ENCODE assay signal across 17 cellular contexts in genomic region chr2:136112949-136113766, GRCh38. TPM values are rescaled to one million over a fixed set of nuclear protein-coding genes. Genes with fewer than 3 reads are reported as not detected.
A peak's percentile ranks its signal among the peaks of the same experiment; 100 is the strongest.
DNase-seq lines count a peak whose midpoint lies in the region; TF ChIP-seq lines count a peak whose summit lies in the region.
"Had no signal": no experiment of that assay in that cellular context is flagged by ENCODE, and none has a peak within 500 bp of the region (broad histone marks: within the 10 kb centered on the region; RNA-seq: fewer than 3 reads in every experiment).

No MANE protein-coding gene starts in this region.

- H3K27me3 ChIP-seq in thymus (ENCODE audit: control insufficient read depth, insufficient read depth) (no peaks in the 10 kb centered on the region), Caco-2 (replicated peaks; ENCODE audit: control insufficient read depth, insufficient read depth, low read length) (peaks cover 5% of the 10 kb centered on the region)

- H4K20me1 ChIP-seq in OCI-LY7 (ENCODE audit: insufficient read depth, low read length), result peaks cover 38% of the 10 kb centered on the region

- WGBS in thymus, result 88% methylated on average over 5 of the region's 5 CpGs

- H3K36me3 ChIP-seq in OCI-LY7 (ENCODE audit: insufficient read depth, low read length) (peaks cover 54% of the 10 kb centered on the region), thymus (ENCODE audit: control insufficient read depth, insufficient read depth) (peaks cover 30% of the 10 kb centered on the region), Caco-2 (ENCODE audit: control insufficient read depth, insufficient read depth, low read length) (no peaks in the 10 kb centered on the region)
- H3K36me3 ChIP-seq: SJSA1 had no signal

- peak overlapping the region; percentile 95 for H3K4me2 ChIP-seq in OCI-LY7 (ENCODE audit: low read length)

- BruUV-seq in OCI-LY7 (replicated peaks; lab: Mats Ljungman, UMichigan) (no TSS peak), Caco-2 (replicated peaks; lab: Mats Ljungman, UMichigan) (no TSS peak)

- H3K4me1 Mint-ChIP-seq in activated naive CD4-positive, alpha-beta T cell treated with anti-CD3 and anti-CD28 coated beads, Interleukin-2, amount 50 U/mL, for 24 hours, result peaks cover 47% of the 10 kb centered on the region
- H3K4me1 Mint-ChIP-seq in brain, result peaks cover 70% of the 10 kb centered on the region
- no peaks in the 10 kb centered on the region for H3K4me1 Mint-ChIP-seq in Caco-2 (ENCODE audit: low read depth, unreplicated experiment)

- H3K27ac ChIP-seq in OCI-LY7 (ENCODE audit: low read depth, low read length, poor library complexity, severe bottlenecking) (peak overlapping the region; percentile 92), thymus (ENCODE audit: low read depth) (no peak overlapping the region)
- H3K27ac ChIP-seq: parathyroid adenoma, SJSA1 had no signal

- TF ChIP-seq CTCF in OCI-LY7 (conservative IDR thresholded peaks at IDR 0.05; ENCODE audit: low read length), result no peak
- TF ChIP-seq CTCF in brain (conservative IDR thresholded peaks at IDR 0.05), result no peak
- no peak for TF ChIP-seq CTCF in Caco-2 (IDR thresholded peaks at IDR 0.05; ENCODE audit: insufficient read depth in 1 of 2, low read depth in 1 of 2, low read length in 1 of 2, severe bottlenecking in 1 of 2, unreplicated experiment in 1 of 2)

- peaks cover 20% of the 10 kb centered on the region for H3K36me3 Mint-ChIP-seq in activated naive CD4-positive, alpha-beta T cell treated with anti-CD3 and anti-CD28 coated beads, Interleukin-2, amount 50 U/mL, for 24 hours
- H3K36me3 Mint-ChIP-seq in brain (peaks cover 36% of the 10 kb centered on the region), Caco-2 (ENCODE audit: insufficient read depth, unreplicated experiment) (no peaks in the 10 kb centered on the region)

- no peaks in the 10 kb centered on the region for H3K9me3 ChIP-seq in OCI-LY7 (ENCODE audit: low read length)
- H3K9me3 ChIP-seq in thymus (ENCODE audit: control insufficient read depth), result no peaks in the 10 kb centered on the region
- no peaks in the 10 kb centered on the region for H3K9me3 ChIP-seq in Caco-2

- no peak overlapping the region for H3K27ac Mint-ChIP-seq in activated naive CD4-positive, alpha-beta T cell treated with anti-CD3 and anti-CD28 coated beads, Interleukin-2, amount 50 U/mL, for 24 hours
- peak overlapping the region in 3 of 5 experiments; percentile 70 to 91 (median 86) for H3K27ac Mint-ChIP-seq in brain
- H3K27ac Mint-ChIP-seq in Caco-2 (ENCODE audit: unreplicated experiment), result no peak overlapping the region
- H3K27ac Mint-ChIP-seq: HFFc6 had no signal

- H3K79me2 ChIP-seq in OCI-LY7 (ENCODE audit: insufficient read depth, low read depth, low read length), result peaks cover 55% of the 10 kb centered on the region
- H3K79me2 ChIP-seq: parathyroid adenoma had no signal

- peak overlapping the region; percentile 92 for H3K4me3 ChIP-seq in OCI-LY7 (ENCODE audit: low read depth, low read length, poor library complexity, severe bottlenecking)
- peak overlapping the region; percentile 89 for H3K4me3 ChIP-seq in thymus (ENCODE audit: low read length)
- no peak overlapping the region for H3K4me3 ChIP-seq in Caco-2 (ENCODE audit: low read depth, low read length)
- H3K4me3 ChIP-seq: K562, SJSA1 had no signal

- no peak overlapping the region for H2AFZ ChIP-seq in OCI-LY7 (ENCODE audit: low read length)
- H2AFZ ChIP-seq: parathyroid adenoma had no signal

- CTCF ChIA-PET in OCI-LY7 (lab: Charles Lee; ENCODE audit: unreplicated experiment) (no interaction called here), Caco-2 (lab: Charles Lee) (no interaction called here)

- H3K9me3 Mint-ChIP-seq in activated naive CD4-positive, alpha-beta T cell treated with anti-CD3 and anti-CD28 coated beads, Interleukin-2, amount 50 U/mL, for 24 hours, result no peaks in the 10 kb centered on the region
- H3K9me3 Mint-ChIP-seq in brain (peaks cover 0 to 17% (median 3%) of the 10 kb centered on the region in 5 experiments), Caco-2 (ENCODE audit: unreplicated experiment) (no peaks in the 10 kb centered on the region)
- H3K9me3 Mint-ChIP-seq: HFFc6 had no signal

- H3K9me2 ChIP-seq in OCI-LY7 (ENCODE audit: insufficient read depth, low read length), result no peaks in the 10 kb centered on the region

- POLR2A ChIA-PET in OCI-LY7 (lab: Charles Lee), result interaction anchor here (0.6 to 2.3 kb wide), 9 partner anchors 19 to 269 kb away, joined by 3 to 7 read pairs (median 3); no protein-coding TSS in a partner anchor
- POLR2A ChIA-PET in Caco-2 (lab: Charles Lee), result no interaction called here

- peak overlapping the region; percentile 67 for H3K4me3 Mint-ChIP-seq in activated naive CD4-positive, alpha-beta T cell treated with anti-CD3 and anti-CD28 coated beads, Interleukin-2, amount 50 U/mL, for 24 hours
- H3K4me3 Mint-ChIP-seq in brain, result peak overlapping the region; percentile 48 to 96 (median 77)
- H3K4me3 Mint-ChIP-seq in Caco-2 (ENCODE audit: unreplicated experiment), result no peak overlapping the region
- H3K4me3 Mint-ChIP-seq: HFFc6 had no signal

- no peak for DNase-seq in activated naive CD4-positive, alpha-beta T cell treated with anti-CD3 and anti-CD28 coated beads, Interleukin-2, amount 50 U/mL, for 16 hours
- DNase-seq in OCI-LY7 (ENCODE audit: low spot score), result no peak
- DNase-seq in DMS53 (lab: John Stamatoyannopoulos, UW), result no peak
- DNase-seq in cardiac septum (ENCODE audit: low spot score), result no peak
- no peak for DNase-seq in Caco-2
- DNase-seq: activated CD4-positive, alpha-beta T cell treated with anti-CD3 and anti-CD28 coated beads for 1 hour; activated effector memory CD4-positive, alpha-beta T cell treated with Interleukin-2 at 50 U/mL for 16 hours; HFFc6; mammary epithelial cell; NCI-H2171 treated with DMSO at 0.1 percent for 48 hours had no signal

- intact Hi-C loops in OCI-LY7 (cut with micrococcal nuclease; ENCODE audit: unreplicated experiment) (loop anchor here (1.0 kb wide), 1 partner anchor 265 kb away; no protein-coding TSS in a partner anchor), cardiac septum (cut with DNase I) (loop anchor here (10.0 kb wide), 1 partner anchor 198 kb away; no protein-coding TSS in a partner anchor), Caco-2 (cut with micrococcal nuclease; ENCODE audit: unreplicated experiment) (no loop called here)

- no peaks in the 10 kb centered on the region for H3K27me3 Mint-ChIP-seq in activated naive CD4-positive, alpha-beta T cell treated with anti-CD3 and anti-CD28 coated beads, Interleukin-2, amount 50 U/mL, for 24 hours
- H3K27me3 Mint-ChIP-seq in brain (peaks cover 31% of the 10 kb centered on the region), Caco-2 (ENCODE audit: insufficient read depth, unreplicated experiment) (peaks cover 34% of the 10 kb centered on the region)

- H3K4me1 ChIP-seq in OCI-LY7 (ENCODE audit: insufficient read depth, low read length, poor library complexity, severe bottlenecking), result peaks cover 78% of the 10 kb centered on the region
- peaks cover 4% of the 10 kb centered on the region for H3K4me1 ChIP-seq in thymus (ENCODE audit: control insufficient read depth, insufficient read depth, low read length)
- peaks cover 3% of the 10 kb centered on the region; the same call in 1 of the 2 replicates for H3K4me1 ChIP-seq in Caco-2
- H3K4me1 ChIP-seq: parathyroid adenoma had no signal

RNA-seq across cellular contexts. Expression of gene CXCR4, which starts 4.8 kb away (rescaled TPM):
- total RNA-seq in OCI-LY7 (2014; rRNA removed; shearing (Covaris generic)), result 367 and 432 TPM in 2 replicates
- total RNA-seq in OCI-LY7 (2022) (243 and 289 TPM in 2 replicates), cardiac septum (4.4 TPM), Caco-2 (2022) (1.00 and 1.4 TPM in 2 replicates)
- polyA plus RNA-seq in brain (ENCODE audit: insufficient read depth, low read depth, low replicate concordance) (89.1 TPM), thymus (942 TPM)
- total RNA-seq: G401, HFFc6, mammary epithelial cell had no signal

Comparison
In these comparisons a context has a peak if more than half of its experiments do, and no peak if none do; other contexts are left out.
1. H3K27ac Mint-ChIP-seq: peak in brain (3 of 5); none in activated naive CD4-positive, alpha-beta T cell treated with anti-CD3 and anti-CD28 coated beads, Interleukin-2, amount 50 U/mL, for 24 hours (single experiment) and Caco-2 (single experiment).
2. RNA of gene CXCR4, which starts 4.8 kb away (total RNA-seq): 243 to 432 TPM in OCI-LY7; 4.4 TPM in cardiac septum (single experiment) and 1.00 to 1.4 TPM in Caco-2; every median in the first group is over 10 times any median in the second.